7 cellular contexts compared by ENCODE assay signal in genomic region chr7:63580045-63580444, GRCh38.
DNase-seq lines count a peak whose midpoint lies in the region; ATAC-seq and TF ChIP-seq lines count a peak whose summit lies in the region.
"Not testable (repeated sequence)": the region's sequence is repeated elsewhere in the genome, so short reads cannot be mapped to it uniquely, and the experiment has no call there.

No MANE protein-coding gene starts in this region.

- intact Hi-C loops in CD14-positive monocyte (cut with micrococcal nuclease); right lobe of liver (cut with DNase I); prostate gland (cut with DNase I); upper lobe of right lung (cut with DNase I): not testable (repeated sequence)

- H3K9me3 ChIP-seq in right lobe of liver, prostate gland, upper lobe of right lung: not testable (repeated sequence)

- H3K4me3 Mint-ChIP-seq in CD14-positive monocyte; stimulated activated effector memory CD8-positive, alpha-beta T cell treated with anti-CD3 and anti-CD28 coated beads, Interleukin-12 subunit alpha, Interleukin-12 subunit beta, amount 100 ng/mL, for 72 hours: not testable (repeated sequence)

- DNase-seq in CD14-positive monocyte (ENCODE audit: low spot score) (peak; percentile 31), right lobe of liver (peak in 2 of 3 donors; percentile 35 to 50), mesenteric fat pad (ENCODE audit: low spot score) (peak; percentile 88), prostate gland (ENCODE audit: low spot score) (peak; percentile 3)
- not testable (repeated sequence) for DNase-seq in stimulated activated effector memory CD8-positive, alpha-beta T cell treated with anti-CD3 and anti-CD28 coated beads, Interleukin-12 subunit alpha, Interleukin-12 subunit beta, amount 100 ng/mL, for 72 hours (ENCODE audit: low spot score in 2 of 2); upper lobe of right lung

- WGBS in right lobe of liver (ENCODE audit: insufficient coverage, low coverage, low lambda C conversion rate, missing lambda C conversion rate): 62% methylated on average over 3 of the region's 12 CpGs
- 71% methylated on average over 12 of the region's 12 CpGs for WGBS in prostate gland

- not testable (repeated sequence) for H3K36me3 ChIP-seq in right lobe of liver, prostate gland, upper lobe of right lung

- not testable (repeated sequence) for TF ChIP-seq POLR2A in right lobe of liver (IDR thresholded peaks at IDR 0.05); prostate gland (IDR thresholded peaks at IDR 0.05)

- not testable (repeated sequence) for H3K4me1 Mint-ChIP-seq in CD14-positive monocyte; stimulated activated effector memory CD8-positive, alpha-beta T cell treated with anti-CD3 and anti-CD28 coated beads, Interleukin-12 subunit alpha, Interleukin-12 subunit beta, amount 100 ng/mL, for 72 hours

- peaks cover 18 to 67% (median 52%) of the 10 kb centered on the region in 7 donors for H3K9me3 Mint-ChIP-seq in CD14-positive monocyte
- H3K9me3 Mint-ChIP-seq in stimulated activated effector memory CD8-positive, alpha-beta T cell treated with anti-CD3 and anti-CD28 coated beads, Interleukin-12 subunit alpha, Interleukin-12 subunit beta, amount 100 ng/mL, for 72 hours: not testable (repeated sequence)

- H3K27me3 ChIP-seq in right lobe of liver; prostate gland (replicated peaks; ENCODE audit: insufficient read depth); upper lobe of right lung: not testable (repeated sequence)

- H3K4me3 ChIP-seq in right lobe of liver, prostate gland, upper lobe of right lung: not testable (repeated sequence)

- TF ChIP-seq CTCF in CD14-positive monocyte (IDR thresholded peaks at IDR 0.05); right lobe of liver (IDR thresholded peaks at IDR 0.05); prostate gland (IDR thresholded peaks at IDR 0.05); upper lobe of right lung (IDR thresholded peaks at IDR 0.05): not testable (repeated sequence)

- not testable (repeated sequence) for H3K27ac ChIP-seq in right lobe of liver, prostate gland, upper lobe of right lung

- not testable (repeated sequence) for H3K4me1 ChIP-seq in right lobe of liver; prostate gland (replicated peaks); upper lobe of right lung

- not testable (repeated sequence) for H3K36me3 Mint-ChIP-seq in CD14-positive monocyte; stimulated activated effector memory CD8-positive, alpha-beta T cell treated with anti-CD3 and anti-CD28 coated beads, Interleukin-12 subunit alpha, Interleukin-12 subunit beta, amount 100 ng/mL, for 72 hours

- peak; percentile 17 for ATAC-seq in esophagus mucosa
- ATAC-seq in right lobe of liver: peak in 2 of 4 donors; percentile 12 to 25
- ATAC-seq in stimulated activated effector memory CD8-positive, alpha-beta T cell treated with anti-CD3 and anti-CD28 coated beads, Interleukin-12 subunit alpha, Interleukin-12 subunit beta, amount 100 ng/mL, for 72 hours: peak; percentile 20
- peak; percentile 20 for ATAC-seq in upper lobe of right lung

- not testable (repeated sequence) for H3K27ac Mint-ChIP-seq in CD14-positive monocyte; stimulated activated effector memory CD8-positive, alpha-beta T cell treated with anti-CD3 and anti-CD28 coated beads, Interleukin-12 subunit alpha, Interleukin-12 subunit beta, amount 100 ng/mL, for 72 hours

- not testable (repeated sequence) for H3K27me3 Mint-ChIP-seq in CD14-positive monocyte (ENCODE audit: low read depth in 3 of 3)
